Comparison of ENCODE assay signal across 9 cellular contexts in genomic region chr9:708556-709432, GRCh38.
A peak's percentile ranks its signal among the peaks of the same experiment; 100 is the strongest.
DNase-seq lines count a peak whose midpoint lies in the region; ATAC-seq and TF ChIP-seq lines count a peak whose summit lies in the region.
"Had no signal": no experiment of that assay in that cellular context is flagged by ENCODE, and none has a peak within 500 bp of the region (broad histone marks: within the 10 kb centered on the region; RNA-seq: fewer than 3 reads in every experiment).

No MANE protein-coding gene starts in this region.

- H3K4me1 ChIP-seq in osteoblast (ENCODE audit: insufficient read depth, low read length) = peaks cover 22% of the 10 kb centered on the region

- peaks cover 2% of the 10 kb centered on the region for H4K20me1 ChIP-seq in osteoblast (ENCODE audit: insufficient read depth, low read length)

- H3K9me3 Mint-ChIP-seq in CD14-positive monocyte = no peaks in the 10 kb centered on the region

- H3K27ac Mint-ChIP-seq in CD14-positive monocyte (peak overlapping the region in 1 of 7 donors; percentile 43), T-helper 17 cell (no peak overlapping the region)
- H3K27ac Mint-ChIP-seq: activated CD4-positive, alpha-beta T cell treated with anti-CD3 and anti-CD28 coated beads for 36 hours had no signal

- peaks cover 67% of the 10 kb centered on the region for H3K79me2 ChIP-seq in osteoblast (ENCODE audit: insufficient read depth, low read length)

- H3K4me3 ChIP-seq in fibroblast of mammary gland (ENCODE audit: control insufficient read depth, low read depth, low read length) = peak overlapping the region; percentile 59
- peak overlapping the region; percentile 65 for H3K4me3 ChIP-seq in osteoblast (ENCODE audit: insufficient read depth, low read length)

- H3K27me3 ChIP-seq in osteoblast (ENCODE audit: insufficient read depth, low read length) = no peaks in the 10 kb centered on the region

- peak overlapping the region; percentile 26 for H2AFZ ChIP-seq in osteoblast (ENCODE audit: low read length)

- ATAC-seq in T-helper 17 cell (no peak), GM19397 (IDR thresholded peaks at IDR 0.05; ENCODE audit: unreplicated experiment) (no peak)
- ATAC-seq: activated CD4-positive, alpha-beta T cell treated with anti-CD3 and anti-CD28 coated beads for 36 hours had no signal

- TF ChIP-seq CTCF in CD14-positive monocyte (IDR thresholded peaks at IDR 0.05) (no peak), fibroblast of mammary gland (conservative IDR thresholded peaks at IDR 0.05; ENCODE audit: control insufficient read depth, insufficient read depth, low read depth, low read length) (no peak), osteoblast (IDR thresholded peaks at IDR 0.05; ENCODE audit: extremely low read depth, low read depth, low read length) (no peak)

- peak overlapping the region; percentile 74 to 90 for H3K4me3 Mint-ChIP-seq in CD14-positive monocyte
- peak overlapping the region; percentile 33 for H3K4me3 Mint-ChIP-seq in T-helper 17 cell
- H3K4me3 Mint-ChIP-seq: activated CD4-positive, alpha-beta T cell treated with anti-CD3 and anti-CD28 coated beads for 36 hours had no signal

- peaks cover 34% of the 10 kb centered on the region for H3K36me3 ChIP-seq in osteoblast (ENCODE audit: insufficient read depth, low read length)

- H3K36me3 Mint-ChIP-seq in CD14-positive monocyte (no peaks in the 10 kb centered on the region), T-helper 17 cell (ENCODE audit: low read depth) (peaks cover 10% of the 10 kb centered on the region)

- peak overlapping the region; percentile 63 for H3K27ac ChIP-seq in osteoblast (ENCODE audit: low read depth, low read length)

- H3K4me1 Mint-ChIP-seq in CD14-positive monocyte = peaks cover 25% of the 10 kb centered on the region
- H3K4me1 Mint-ChIP-seq in T-helper 17 cell = peaks cover 12% of the 10 kb centered on the region

- intact Hi-C loops in CD14-positive monocyte (cut with micrococcal nuclease) = loop anchor here in 1 of 2 donors (5.0 kb wide), 1 partner anchor 44 kb away; no protein-coding TSS in a partner anchor

- no peak for DNase-seq in CD14-positive monocyte (ENCODE audit: low spot score)
- DNase-seq in T-helper 17 cell = no peak
- no peak for DNase-seq in fibroblast of mammary gland (ENCODE audit: low read depth)
- no peak for DNase-seq in osteoblast (ENCODE audit: insufficient read length, low spot score, missing footprints)
- DNase-seq in amniotic stem cell (lab: John Stamatoyannopoulos, UW) = no peak
- DNase-seq in DMS153 treated with DMSO at 0.1 percent for 48 hours (lab: John Stamatoyannopoulos, UW; ENCODE audit: unreplicated experiment) = no peak
- no peak for DNase-seq in NCI-H187 treated with DMSO at 0.1 percent for 48 hours (lab: John Stamatoyannopoulos, UW)
- DNase-seq: activated CD4-positive, alpha-beta T cell treated with anti-CD3 and anti-CD28 coated beads for 36 hours had no signal

- H3K9me3 ChIP-seq in T-helper 17 cell (ENCODE audit: control insufficient read depth, low read length, poor library complexity, severe bottlenecking) (no peaks in the 10 kb centered on the region), osteoblast (ENCODE audit: low read depth, low read length) (no peaks in the 10 kb centered on the region)

- H3K27me3 Mint-ChIP-seq in CD14-positive monocyte (ENCODE audit: low read depth in 3 of 3) (peaks cover 0 to 9% (median 6%) of the 10 kb centered on the region in 3 donors), T-helper 17 cell (peaks cover 44% of the 10 kb centered on the region)

- peak overlapping the region; percentile 84 for H3K4me2 ChIP-seq in osteoblast (ENCODE audit: insufficient read depth, low read length)
